8 cellular contexts compared by ENCODE assay signal in the genomic region with DNA sequence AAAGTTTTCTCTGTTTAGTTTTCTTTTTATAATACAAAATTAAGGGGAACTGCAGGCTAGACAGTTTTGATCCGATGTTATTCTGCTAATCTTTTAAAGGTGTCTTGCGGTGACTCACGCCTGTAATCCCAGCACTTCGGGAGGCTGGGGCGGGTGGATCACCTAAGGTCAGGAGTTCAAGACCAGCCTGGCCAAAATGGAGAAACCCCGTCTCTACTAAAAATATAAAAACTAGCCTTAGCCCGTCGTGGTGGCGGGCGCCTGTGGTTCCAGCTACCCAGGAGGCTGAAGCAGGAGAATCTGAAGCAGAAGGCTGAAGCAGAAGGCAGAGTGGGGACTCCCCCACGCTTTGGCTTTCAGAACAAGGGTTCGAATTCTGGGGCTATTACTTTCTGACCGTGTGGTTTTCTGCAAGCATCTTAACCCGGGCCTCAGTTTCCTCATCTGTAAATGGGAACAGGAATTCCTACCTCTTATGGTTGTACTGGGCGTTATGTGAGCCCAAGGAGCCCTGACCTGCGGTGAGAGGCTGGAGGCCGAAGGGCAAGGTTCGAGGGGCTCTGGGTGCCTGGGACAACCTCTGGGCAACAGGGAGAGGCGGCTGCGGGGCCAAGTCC. TPM values are rescaled to one million over a fixed set of nuclear protein-coding genes. Genes with fewer than 3 reads are reported as not detected.
DNase-seq lines count a peak whose midpoint lies in the region; ATAC-seq and TF ChIP-seq lines count a peak whose summit lies in the region.

No MANE protein-coding gene starts in this region.

- TF ChIP-seq CTCF in adrenal gland (IDR thresholded peaks at IDR 0.05) (no peak), thoracic aorta (IDR thresholded peaks at IDR 0.05) (no peak)

- H3K9me3 ChIP-seq in adrenal gland (replicated peaks in 1 of 3) (no peaks in the 10 kb centered on the region), thoracic aorta (no peaks in the 10 kb centered on the region)

- H3K36me3 Mint-ChIP-seq in activated CD4-positive, alpha-beta T cell treated with anti-CD3 and anti-CD28 coated beads for 36 hours (ENCODE audit: low read depth) = peaks cover 16% of the 10 kb centered on the region

- POLR2A ChIA-PET in activated CD4-positive, alpha-beta T cell treated with anti-CD3 and anti-CD28 coated beads for 36 hours (lab: Charles Lee) = no interaction called here

- peaks cover 10 to 20% of the 10 kb centered on the region in 2 donors for H3K4me1 ChIP-seq in adrenal gland (replicated peaks in 1 of 2)
- peaks cover 7 to 23% of the 10 kb centered on the region in 2 donors for H3K4me1 ChIP-seq in thoracic aorta (ENCODE audit: control insufficient read depth in 1 of 2, low read depth in 2 of 2)

- H3K36me3 ChIP-seq in adrenal gland (replicated peaks in 1 of 2) (no peaks in the 10 kb centered on the region), thoracic aorta (no peaks in the 10 kb centered on the region)

- H3K9me3 Mint-ChIP-seq in activated CD4-positive, alpha-beta T cell treated with anti-CD3 and anti-CD28 coated beads for 36 hours (ENCODE audit: low read depth) = peaks cover 10% of the 10 kb centered on the region

- DNase-seq in activated CD4-positive, alpha-beta T cell treated with anti-CD3 and anti-CD28 coated beads for 36 hours = no peak
- DNase-seq in activated CD4-positive, alpha-beta T cell treated with anti-CD3 and anti-CD28 coated beads for 1 hour = no peak
- DNase-seq in adrenal gland (no peak), left lobe of liver (ENCODE audit: low spot score) (no peak), thoracic aorta (ENCODE audit: low spot score) (no peak), epidermal melanocyte (ENCODE audit: insufficient read length, low spot score) (no peak)

- 45 to 68% (median 49%) methylated on average over 13 to 20 of the region's 20 CpGs for WGBS in adrenal gland, 4 donors

- H3K27ac ChIP-seq in adrenal gland (peak overlapping the region in 4 of 5 donors; percentile 76 to 91 (median 88)), thoracic aorta (peak overlapping the region; percentile 82 to 92)

- CTCF ChIA-PET in activated CD4-positive, alpha-beta T cell treated with anti-CD3 and anti-CD28 coated beads for 36 hours (lab: Charles Lee) = interaction anchor here (1.2 to 3.2 kb wide), 5 partner anchors 10 to 158 kb away, joined by 4 to 16 read pairs (median 9); no protein-coding TSS in a partner anchor

- H3K27me3 ChIP-seq in adrenal gland (no peaks in the 10 kb centered on the region), thoracic aorta (replicated peaks; ENCODE audit: insufficient read depth) (no peaks in the 10 kb centered on the region)

- no peak for ATAC-seq in activated CD4-positive, alpha-beta T cell treated with anti-CD3 and anti-CD28 coated beads for 36 hours
- ATAC-seq in left lobe of liver = peak; percentile 9
- ATAC-seq in thoracic aorta (ENCODE audit: insufficient number of reproducible peaks, low FRiP score, low read depth) = no peak
- ATAC-seq in GM21619 (IDR thresholded peaks at IDR 0.05; ENCODE audit: unreplicated experiment) = no peak
- ATAC-seq in GM21737 (IDR thresholded peaks at IDR 0.05; ENCODE audit: unreplicated experiment) = no peak

- no peak for TF ChIP-seq POLR2A in adrenal gland (IDR thresholded peaks at IDR 0.05)

- no peaks in the 10 kb centered on the region for H3K27me3 Mint-ChIP-seq in activated CD4-positive, alpha-beta T cell treated with anti-CD3 and anti-CD28 coated beads for 36 hours

- peaks cover 22% of the 10 kb centered on the region for H3K4me1 Mint-ChIP-seq in activated CD4-positive, alpha-beta T cell treated with anti-CD3 and anti-CD28 coated beads for 36 hours

- peak overlapping the region; percentile 92 for H3K4me3 Mint-ChIP-seq in activated CD4-positive, alpha-beta T cell treated with anti-CD3 and anti-CD28 coated beads for 36 hours

- intact Hi-C loops in activated CD4-positive, alpha-beta T cell treated with anti-CD3 and anti-CD28 coated beads for 36 hours (cut with DNase I, micrococcal nuclease) = loop anchor here (2.0 to 10.0 kb wide), 2 partner anchors 548 to 1310 kb away; a partner anchor contains a TSS
- intact Hi-C loops in adrenal gland (cut with DNase I) = no loop called here

- H3K4me3 ChIP-seq in adrenal gland (peak overlapping the region; percentile 7 to 82 (median 64)), thoracic aorta (peak overlapping the region; percentile 81)

- peak overlapping the region; percentile 96 for H3K27ac Mint-ChIP-seq in activated CD4-positive, alpha-beta T cell treated with anti-CD3 and anti-CD28 coated beads for 36 hours

RNA-seq across cellular contexts. Expression of a gene that starts 1.2 kb away (rescaled TPM):
- 10 to 100 TPM; 28.1 to 29.3 TPM for total RNA-seq in activated CD4-positive, alpha-beta T cell treated with anti-CD3 and anti-CD28 coated beads for 36 hours
- total RNA-seq in adrenal gland (10 to 100 TPM; 17.9 to 85.6 (median 22.2) TPM), left lobe of liver (8.7 TPM), thoracic aorta (10 to 100 TPM in 1 of 2 donors, 1 to 10 TPM in 1; 9.0 to 16.2 TPM)
- 10 to 100 TPM; 12.9 to 19.9 (median 19.1) TPM for polyA plus RNA-seq in adrenal gland

RNA-seq across cellular contexts. Expression of a gene that starts 39.8 kb away (rescaled TPM):
- total RNA-seq in activated CD4-positive, alpha-beta T cell treated with anti-CD3 and anti-CD28 coated beads for 36 hours = under 1 TPM in 1 of 2 experiments, not detected in 1; 0.05 TPM
- total RNA-seq in adrenal gland = not detected
- polyA plus RNA-seq in adrenal gland = under 1 TPM in 2 of 3 donors, not detected in 1; 0.03 to 0.72 TPM
- total RNA-seq in left lobe of liver = 0.50 TPM
- not detected for total RNA-seq in thoracic aorta

Comparison
In these comparisons a context has a peak if more than half of its experiments do, and no peak if none do; other contexts are left out.
1. intact Hi-C loops: an anchor here in activated CD4-positive, alpha-beta T cell treated with anti-CD3 and anti-CD28 coated beads for 36 hours (2.0 to 10.0 kb wide); none called in adrenal gland.